Comparison of ENCODE assay signal across 2 cellular contexts in genomic region chr15:80188293-80188692, GRCh38.
TF ChIP-seq lines count a peak whose summit lies in the region.

No MANE protein-coding gene starts in this region.

TF ChIP-seq in GM23338, 12 proteins besides CTCF, POLR2A, EP300 and RAD21:
- no peak for TF ChIP-seq REST (IDR thresholded peaks at IDR 0.05; ENCODE audit: unreplicated experiment)
- no peak for TF ChIP-seq JUNB (IDR thresholded peaks at IDR 0.05; ENCODE audit: unreplicated experiment)
- TF ChIP-seq STAT1 (IDR thresholded peaks at IDR 0.05; ENCODE audit: unreplicated experiment): no peak
- TF ChIP-seq CREB1 (CRISPR knock-in tag; IDR thresholded peaks at IDR 0.05; ENCODE audit: low read depth): no peak
- TF ChIP-seq EZH2 (IDR thresholded peaks at IDR 0.05; ENCODE audit: low read depth, unreplicated experiment): no peak
- no peak for TF ChIP-seq ZNF114 (CRISPR knock-in tag; IDR thresholded peaks at IDR 0.05)
- TF ChIP-seq EZH2phosphoT487 (IDR thresholded peaks at IDR 0.05; ENCODE audit: unreplicated experiment): no peak
- TF ChIP-seq POLR2AphosphoS5 (IDR thresholded peaks at IDR 0.05; ENCODE audit: low read depth): no peak
- TF ChIP-seq NANOG (IDR thresholded peaks at IDR 0.05; ENCODE audit: borderline replicate concordance): no peak
- TF ChIP-seq, protein P1, sequence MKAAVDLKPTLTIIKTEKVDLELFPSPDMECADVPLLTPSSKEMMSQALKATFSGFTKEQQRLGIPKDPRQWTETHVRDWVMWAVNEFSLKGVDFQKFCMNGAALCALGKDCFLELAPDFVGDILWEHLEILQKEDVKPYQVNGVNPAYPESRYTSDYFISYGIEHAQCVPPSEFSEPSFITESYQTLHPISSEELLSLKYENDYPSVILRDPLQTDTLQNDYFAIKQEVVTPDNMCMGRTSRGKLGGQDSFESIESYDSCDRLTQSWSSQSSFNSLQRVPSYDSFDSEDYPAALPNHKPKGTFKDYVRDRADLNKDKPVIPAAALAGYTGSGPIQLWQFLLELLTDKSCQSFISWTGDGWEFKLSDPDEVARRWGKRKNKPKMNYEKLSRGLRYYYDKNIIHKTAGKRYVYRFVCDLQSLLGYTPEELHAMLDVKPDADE (IDR thresholded peaks at IDR 0.05): no peak
- TF ChIP-seq ZNF331 (CRISPR knock-in tag; IDR thresholded peaks at IDR 0.05; ENCODE audit: low read depth): no peak
- TF ChIP-seq, protein P2, sequence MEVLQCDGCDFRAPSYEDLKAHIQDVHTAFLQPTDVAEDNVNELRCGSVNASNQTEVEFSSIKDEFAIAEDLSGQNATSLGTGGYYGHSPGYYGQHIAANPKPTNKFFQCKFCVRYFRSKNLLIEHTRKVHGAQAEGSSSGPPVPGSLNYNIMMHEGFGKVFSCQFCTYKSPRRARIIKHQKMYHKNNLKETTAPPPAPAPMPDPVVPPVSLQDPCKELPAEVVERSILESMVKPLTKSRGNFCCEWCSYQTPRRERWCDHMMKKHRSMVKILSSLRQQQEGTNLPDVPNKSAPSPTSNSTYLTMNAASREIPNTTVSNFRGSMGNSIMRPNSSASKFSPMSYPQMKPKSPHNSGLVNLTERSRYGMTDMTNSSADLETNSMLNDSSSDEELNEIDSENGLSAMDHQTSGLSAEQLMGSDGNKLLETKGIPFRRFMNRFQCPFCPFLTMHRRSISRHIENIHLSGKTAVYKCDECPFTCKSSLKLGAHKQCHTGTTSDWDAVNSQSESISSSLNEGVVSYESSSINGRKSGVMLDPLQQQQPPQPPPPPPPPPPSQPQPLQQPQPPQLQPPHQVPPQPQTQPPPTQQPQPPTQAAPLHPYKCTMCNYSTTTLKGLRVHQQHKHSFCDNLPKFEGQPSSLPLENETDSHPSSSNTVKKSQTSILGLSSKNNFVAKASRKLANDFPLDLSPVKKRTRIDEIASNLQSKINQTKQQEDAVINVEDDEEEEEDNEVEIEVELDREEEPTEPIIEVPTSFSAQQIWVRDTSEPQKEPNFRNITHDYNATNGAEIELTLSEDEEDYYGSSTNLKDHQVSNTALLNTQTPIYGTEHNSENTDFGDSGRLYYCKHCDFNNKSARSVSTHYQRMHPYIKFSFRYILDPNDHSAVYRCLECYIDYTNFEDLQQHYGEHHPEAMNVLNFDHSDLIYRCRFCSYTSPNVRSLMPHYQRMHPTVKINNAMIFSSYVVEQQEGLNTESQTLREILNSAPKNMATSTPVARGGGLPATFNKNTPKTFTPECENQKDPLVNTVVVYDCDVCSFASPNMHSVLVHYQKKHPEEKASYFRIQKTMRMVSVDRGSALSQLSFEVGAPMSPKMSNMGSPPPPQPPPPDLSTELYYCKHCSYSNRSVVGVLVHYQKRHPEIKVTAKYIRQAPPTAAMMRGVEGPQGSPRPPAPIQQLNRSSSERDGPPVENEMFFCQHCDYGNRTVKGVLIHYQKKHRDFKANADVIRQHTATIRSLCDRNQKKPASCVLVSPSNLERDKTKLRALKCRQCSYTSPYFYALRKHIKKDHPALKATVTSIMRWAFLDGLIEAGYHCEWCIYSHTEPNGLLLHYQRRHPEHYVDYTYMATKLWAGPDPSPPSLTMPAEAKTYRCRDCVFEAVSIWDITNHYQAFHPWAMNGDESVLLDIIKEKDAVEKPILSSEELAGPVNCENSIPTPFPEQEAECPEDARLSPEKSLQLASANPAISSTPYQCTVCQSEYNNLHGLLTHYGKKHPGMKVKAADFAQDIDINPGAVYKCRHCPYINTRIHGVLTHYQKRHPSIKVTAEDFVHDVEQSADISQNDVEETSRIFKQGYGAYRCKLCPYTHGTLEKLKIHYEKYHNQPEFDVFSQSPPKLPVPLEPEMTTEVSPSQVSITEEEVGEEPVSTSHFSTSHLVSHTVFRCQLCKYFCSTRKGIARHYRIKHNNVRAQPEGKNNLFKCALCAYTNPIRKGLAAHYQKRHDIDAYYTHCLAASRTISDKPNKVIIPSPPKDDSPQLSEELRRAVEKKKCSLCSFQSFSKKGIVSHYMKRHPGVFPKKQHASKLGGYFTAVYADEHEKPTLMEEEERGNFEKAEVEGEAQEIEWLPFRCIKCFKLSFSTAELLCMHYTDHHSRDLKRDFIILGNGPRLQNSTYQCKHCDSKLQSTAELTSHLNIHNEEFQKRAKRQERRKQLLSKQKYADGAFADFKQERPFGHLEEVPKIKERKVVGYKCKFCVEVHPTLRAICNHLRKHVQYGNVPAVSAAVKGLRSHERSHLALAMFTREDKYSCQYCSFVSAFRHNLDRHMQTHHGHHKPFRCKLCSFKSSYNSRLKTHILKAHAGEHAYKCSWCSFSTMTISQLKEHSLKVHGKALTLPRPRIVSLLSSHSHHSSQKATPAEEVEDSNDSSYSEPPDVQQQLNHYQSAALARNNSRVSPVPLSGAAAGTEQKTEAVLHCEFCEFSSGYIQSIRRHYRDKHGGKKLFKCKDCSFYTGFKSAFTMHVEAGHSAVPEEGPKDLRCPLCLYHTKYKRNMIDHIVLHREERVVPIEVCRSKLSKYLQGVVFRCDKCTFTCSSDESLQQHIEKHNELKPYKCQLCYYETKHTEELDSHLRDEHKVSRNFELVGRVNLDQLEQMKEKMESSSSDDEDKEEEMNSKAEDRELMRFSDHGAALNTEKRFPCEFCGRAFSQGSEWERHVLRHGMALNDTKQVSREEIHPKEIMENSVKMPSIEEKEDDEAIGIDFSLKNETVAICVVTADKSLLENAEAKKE (CRISPR knock-in tag; IDR thresholded peaks at IDR 0.05): no peak

TF ChIP-seq in WTC11, 78 proteins besides CTCF, POLR2A, EP300 and RAD21 (continued from another document):
- TF ChIP-seq, protein P3, sequence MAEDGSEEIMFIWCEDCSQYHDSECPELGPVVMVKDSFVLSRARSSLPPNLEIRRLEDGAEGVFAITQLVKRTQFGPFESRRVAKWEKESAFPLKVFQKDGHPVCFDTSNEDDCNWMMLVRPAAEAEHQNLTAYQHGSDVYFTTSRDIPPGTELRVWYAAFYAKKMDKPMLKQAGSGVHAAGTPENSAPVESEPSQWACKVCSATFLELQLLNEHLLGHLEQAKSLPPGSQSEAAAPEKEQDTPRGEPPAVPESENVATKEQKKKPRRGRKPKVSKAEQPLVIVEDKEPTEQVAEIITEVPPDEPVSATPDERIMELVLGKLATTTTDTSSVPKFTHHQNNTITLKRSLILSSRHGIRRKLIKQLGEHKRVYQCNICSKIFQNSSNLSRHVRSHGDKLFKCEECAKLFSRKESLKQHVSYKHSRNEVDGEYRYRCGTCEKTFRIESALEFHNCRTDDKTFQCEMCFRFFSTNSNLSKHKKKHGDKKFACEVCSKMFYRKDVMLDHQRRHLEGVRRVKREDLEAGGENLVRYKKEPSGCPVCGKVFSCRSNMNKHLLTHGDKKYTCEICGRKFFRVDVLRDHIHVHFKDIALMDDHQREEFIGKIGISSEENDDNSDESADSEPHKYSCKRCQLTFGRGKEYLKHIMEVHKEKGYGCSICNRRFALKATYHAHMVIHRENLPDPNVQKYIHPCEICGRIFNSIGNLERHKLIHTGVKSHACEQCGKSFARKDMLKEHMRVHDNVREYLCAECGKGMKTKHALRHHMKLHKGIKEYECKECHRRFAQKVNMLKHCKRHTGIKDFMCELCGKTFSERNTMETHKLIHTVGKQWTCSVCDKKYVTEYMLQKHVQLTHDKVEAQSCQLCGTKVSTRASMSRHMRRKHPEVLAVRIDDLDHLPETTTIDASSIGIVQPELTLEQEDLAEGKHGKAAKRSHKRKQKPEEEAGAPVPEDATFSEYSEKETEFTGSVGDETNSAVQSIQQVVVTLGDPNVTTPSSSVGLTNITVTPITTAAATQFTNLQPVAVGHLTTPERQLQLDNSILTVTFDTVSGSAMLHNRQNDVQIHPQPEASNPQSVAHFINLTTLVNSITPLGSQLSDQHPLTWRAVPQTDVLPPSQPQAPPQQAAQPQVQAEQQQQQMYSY (CRISPR knock-in tag; IDR thresholded peaks at IDR 0.05): no peak
- TF ChIP-seq, protein P4, sequence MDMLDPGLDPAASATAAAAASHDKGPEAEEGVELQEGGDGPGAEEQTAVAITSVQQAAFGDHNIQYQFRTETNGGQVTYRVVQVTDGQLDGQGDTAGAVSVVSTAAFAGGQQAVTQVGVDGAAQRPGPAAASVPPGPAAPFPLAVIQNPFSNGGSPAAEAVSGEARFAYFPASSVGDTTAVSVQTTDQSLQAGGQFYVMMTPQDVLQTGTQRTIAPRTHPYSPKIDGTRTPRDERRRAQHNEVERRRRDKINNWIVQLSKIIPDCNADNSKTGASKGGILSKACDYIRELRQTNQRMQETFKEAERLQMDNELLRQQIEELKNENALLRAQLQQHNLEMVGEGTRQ (CRISPR knock-in tag; IDR thresholded peaks at IDR 0.05): no peak
- TF ChIP-seq ZNF317 (CRISPR knock-in tag; IDR thresholded peaks at IDR 0.05; ENCODE audit: borderline replicate concordance, low read depth): no peak
- TF ChIP-seq ZNF671 (CRISPR knock-in tag; IDR thresholded peaks at IDR 0.05): no peak
- TF ChIP-seq ZNF121 (CRISPR knock-in tag; IDR thresholded peaks at IDR 0.05): no peak
- TF ChIP-seq GABPB1 (CRISPR knock-in tag; IDR thresholded peaks at IDR 0.05): no peak
TF ChIP-seq in WTC11: peak in this region for 0.
